Comparison of ENCODE assay signal across 7 cellular contexts in genomic region chr3:115791271-115792153, GRCh38.
DNase-seq lines count a peak whose midpoint lies in the region; ATAC-seq, FAIRE-seq and TF ChIP-seq lines count a peak whose summit lies in the region.
"Not testable (repeated sequence)": the region's sequence is repeated elsewhere in the genome, so short reads cannot be mapped to it uniquely, and the experiment has no call there.

No MANE protein-coding gene starts in this region.

- H3K27ac ChIP-seq in DND-41 (ENCODE audit: low read length); kidney (ENCODE audit: low read depth in 2 of 2, low read length in 2 of 2): not testable (repeated sequence)

- H4K20me1 ChIP-seq in DND-41 (ENCODE audit: insufficient read depth, low read length); Loucy (ENCODE audit: insufficient read depth, low read length, poor library complexity, severe bottlenecking): not testable (repeated sequence)

- H2AFZ ChIP-seq in DND-41 (ENCODE audit: low read depth, low read length) = not testable (repeated sequence)
- H2AFZ ChIP-seq in Loucy (ENCODE audit: low read length) = 0 out of 2 replicates have a peak overlapping the region, but pooled peaks have one; percentile 52

- H3K27me3 Mint-ChIP-seq in T-helper 2 cell treated with Interferon-gamma antibody and Interleukin-4, amounts not matched to agents 5 μg/mL and 100 μg/mL, for 36 hours (ENCODE audit: low read depth); activated T-helper 2 cell treated with anti-CD3 and anti-CD28 coated beads, Interferon-gamma antibody, Interleukin-2, Interleukin-4, amounts not matched to agents 10 μg/mL and 5 μg/mL and 100 μg/mL, durations not matched to agents 14 hours and 24 hours and 36 hours (ENCODE audit: low read depth); central memory CD8-positive, alpha-beta T cell; progenitor cell of endocrine pancreas: not testable (repeated sequence)

- peak overlapping the region; percentile 73 for H3K4me3 Mint-ChIP-seq in T-helper 2 cell treated with Interferon-gamma antibody and Interleukin-4, amounts not matched to agents 5 μg/mL and 100 μg/mL, for 36 hours
- H3K4me3 Mint-ChIP-seq in activated T-helper 2 cell treated with anti-CD3 and anti-CD28 coated beads, Interferon-gamma antibody, Interleukin-2, Interleukin-4, amounts not matched to agents 10 μg/mL and 5 μg/mL and 100 μg/mL, durations not matched to agents 14 hours and 24 hours and 36 hours (ENCODE audit: low read depth) = peak overlapping the region; percentile 24
- peak overlapping the region; percentile 31 for H3K4me3 Mint-ChIP-seq in central memory CD8-positive, alpha-beta T cell
- H3K4me3 Mint-ChIP-seq in progenitor cell of endocrine pancreas (ENCODE audit: low read depth) = peak overlapping the region; percentile 45

- H3K36me3 ChIP-seq in DND-41 (ENCODE audit: insufficient read depth, low read length); Loucy (ENCODE audit: insufficient read depth, low read length); kidney (ENCODE audit: control insufficient read depth in 1 of 2, insufficient read depth in 2 of 2, low read length in 2 of 2): not testable (repeated sequence)

- FAIRE-seq in kidney (lab: Jason Lieb, UNC) = not testable (repeated sequence)

- peaks cover 26% of the 10 kb centered on the region for H3K4me1 Mint-ChIP-seq in T-helper 2 cell treated with Interferon-gamma antibody and Interleukin-4, amounts not matched to agents 5 μg/mL and 100 μg/mL, for 36 hours (ENCODE audit: low read depth)
- H3K4me1 Mint-ChIP-seq in activated T-helper 2 cell treated with anti-CD3 and anti-CD28 coated beads, Interferon-gamma antibody, Interleukin-2, Interleukin-4, amounts not matched to agents 10 μg/mL and 5 μg/mL and 100 μg/mL, durations not matched to agents 14 hours and 24 hours and 36 hours (ENCODE audit: low read depth) = peaks cover 35% of the 10 kb centered on the region
- peaks cover 14% of the 10 kb centered on the region for H3K4me1 Mint-ChIP-seq in central memory CD8-positive, alpha-beta T cell
- H3K4me1 Mint-ChIP-seq in progenitor cell of endocrine pancreas (ENCODE audit: low read depth) = peaks cover 35% of the 10 kb centered on the region

- H3K36me3 Mint-ChIP-seq in T-helper 2 cell treated with Interferon-gamma antibody and Interleukin-4, amounts not matched to agents 5 μg/mL and 100 μg/mL, for 36 hours (ENCODE audit: low read depth); activated T-helper 2 cell treated with anti-CD3 and anti-CD28 coated beads, Interferon-gamma antibody, Interleukin-2, Interleukin-4, amounts not matched to agents 10 μg/mL and 5 μg/mL and 100 μg/mL, durations not matched to agents 14 hours and 24 hours and 36 hours (ENCODE audit: low read depth); central memory CD8-positive, alpha-beta T cell (ENCODE audit: insufficient read depth); progenitor cell of endocrine pancreas (ENCODE audit: insufficient read depth): not testable (repeated sequence)

- not testable (repeated sequence) for H3K4me2 ChIP-seq in DND-41 (ENCODE audit: insufficient read depth, low read length)
- peak overlapping the region; percentile 62 for H3K4me2 ChIP-seq in Loucy (ENCODE audit: low read depth, low read length, poor library complexity, severe bottlenecking)

- intact Hi-C loops in activated T-helper 2 cell treated with anti-CD3 and anti-CD28 coated beads, Interferon-gamma antibody, Interleukin-2, Interleukin-4, amounts not matched to agents 10 μg/mL and 5 μg/mL and 100 μg/mL, durations not matched to agents 14 hours and 24 hours and 36 hours (cut with micrococcal nuclease) = loop anchor here (1.0 to 10.0 kb wide), 3 partner anchors 7 to 1577 kb away; no protein-coding TSS in a partner anchor
- intact Hi-C loops in kidney (cut with DNase I) = not testable (repeated sequence)

- not testable (repeated sequence) for H3K4me3 ChIP-seq in DND-41 (ENCODE audit: low read depth in 1 of 2, low read length in 2 of 2); kidney (ENCODE audit: low read length in 2 of 2)
- H3K4me3 ChIP-seq in Loucy (ENCODE audit: low read length, poor library complexity, severe bottlenecking) = peak overlapping the region; percentile 57

- H3K79me2 ChIP-seq in DND-41 (ENCODE audit: insufficient read depth, low read length); Loucy (ENCODE audit: insufficient read depth, low read length): not testable (repeated sequence)

- not testable (repeated sequence) for H3F3A ChIP-seq in Loucy (ENCODE audit: low read depth)

- H3K9me2 ChIP-seq in Loucy (replicated peaks; ENCODE audit: low read depth, low read length) = not testable (repeated sequence)

- not testable (repeated sequence) for H3K9me3 Mint-ChIP-seq in T-helper 2 cell treated with Interferon-gamma antibody and Interleukin-4, amounts not matched to agents 5 μg/mL and 100 μg/mL, for 36 hours; activated T-helper 2 cell treated with anti-CD3 and anti-CD28 coated beads, Interferon-gamma antibody, Interleukin-2, Interleukin-4, amounts not matched to agents 10 μg/mL and 5 μg/mL and 100 μg/mL, durations not matched to agents 14 hours and 24 hours and 36 hours; central memory CD8-positive, alpha-beta T cell; progenitor cell of endocrine pancreas (ENCODE audit: low read depth)

- H3K9me3 ChIP-seq in DND-41 (ENCODE audit: insufficient read depth, low read length, severe bottlenecking); Loucy (ENCODE audit: insufficient read depth, low read depth, low read length); kidney (ENCODE audit: control insufficient read depth in 1 of 2, low read length in 2 of 2): not testable (repeated sequence)

- DNase-seq in DND-41; T-helper 2 cell treated with Interferon-gamma antibody and Interleukin-4, amounts not matched to agents 5 μg/mL and 100 μg/mL, for 36 hours (ENCODE audit: low spot score); activated T-helper 2 cell treated with anti-CD3 and anti-CD28 coated beads, Interferon-gamma antibody, Interleukin-2, Interleukin-4, amounts not matched to agents 10 μg/mL and 5 μg/mL and 100 μg/mL, durations not matched to agents 14 hours and 24 hours and 36 hours (ENCODE audit: low spot score); central memory CD8-positive, alpha-beta T cell (ENCODE audit: low spot score in 2 of 2); progenitor cell of endocrine pancreas (ENCODE audit: low spot score, unreplicated experiment): not testable (repeated sequence)
- DNase-seq in kidney = peak; percentile 52

- TF ChIP-seq CTCF in DND-41 (IDR thresholded peaks at IDR 0.05; ENCODE audit: borderline replicate concordance, extremely low read depth, low read length, poor library complexity, severe bottlenecking); Loucy (conservative IDR thresholded peaks at IDR 0.05; ENCODE audit: low read length); kidney (IDR thresholded peaks at IDR 0.05; ENCODE audit: borderline replicate concordance, extremely low read depth, insufficient read depth); progenitor cell of endocrine pancreas (IDR thresholded peaks at IDR 0.05; ENCODE audit: unreplicated experiment): not testable (repeated sequence)

- not testable (repeated sequence) for H3K4me1 ChIP-seq in DND-41 (ENCODE audit: insufficient read depth, low read length); Loucy (ENCODE audit: insufficient read depth, low read length, poor library complexity, severe bottlenecking); kidney (ENCODE audit: control insufficient read depth in 1 of 2, insufficient read depth in 1 of 2, low read depth in 1 of 2, low read length in 2 of 2)

- peak overlapping the region; percentile 95 for H3K27ac Mint-ChIP-seq in T-helper 2 cell treated with Interferon-gamma antibody and Interleukin-4, amounts not matched to agents 5 μg/mL and 100 μg/mL, for 36 hours
- peak overlapping the region; percentile 56 for H3K27ac Mint-ChIP-seq in activated T-helper 2 cell treated with anti-CD3 and anti-CD28 coated beads, Interferon-gamma antibody, Interleukin-2, Interleukin-4, amounts not matched to agents 10 μg/mL and 5 μg/mL and 100 μg/mL, durations not matched to agents 14 hours and 24 hours and 36 hours
- peak overlapping the region; percentile 54 for H3K27ac Mint-ChIP-seq in central memory CD8-positive, alpha-beta T cell (ENCODE audit: low read depth)
- H3K27ac Mint-ChIP-seq in progenitor cell of endocrine pancreas = not testable (repeated sequence)

- not testable (repeated sequence) for H3K27me3 ChIP-seq in DND-41 (ENCODE audit: insufficient read depth, low read length, poor library complexity); Loucy (ENCODE audit: insufficient read depth, low read length, poor library complexity, severe bottlenecking)

- ATAC-seq in DND-41 (ENCODE audit: insufficient read depth, low read depth) = peak; percentile 3; the same call in 1 of the 3 replicates
- not testable (repeated sequence) for ATAC-seq in central memory CD8-positive, alpha-beta T cell (replicated peaks; ENCODE audit: extremely low read depth, poor library complexity, severe bottlenecking)

- not testable (repeated sequence) for H3K9ac ChIP-seq in DND-41 (ENCODE audit: low read depth, low read length); Loucy (ENCODE audit: low read depth, low read length, poor library complexity, severe bottlenecking); kidney (ENCODE audit: low read length in 2 of 2)
